Comparison of ENCODE assay signal across 8 cellular contexts in genomic region chr10:24724381-24725228, GRCh38. TPM values are rescaled to one million over a fixed set of nuclear protein-coding genes. Genes with fewer than 3 reads are reported as not detected.
DNase-seq lines count a peak whose midpoint lies in the region; ATAC-seq, FAIRE-seq and TF ChIP-seq lines count a peak whose summit lies in the region.

No MANE protein-coding gene starts in this region.

- H3K27me3 Mint-ChIP-seq in natural killer cell (ENCODE audit: low read depth in 2 of 2), result no peaks in the 10 kb centered on the region

- POLR2A ChIA-PET in RWPE1 (lab: Yijun Ruan, JAX; ENCODE audit: low non-redundant PET), result interaction anchor here (0.6 to 1.0 kb wide), 4 partner anchors 10 to 338 kb away, joined by 3 read pairs; no protein-coding TSS in a partner anchor

- H3K9me3 Mint-ChIP-seq in natural killer cell, result no peaks in the 10 kb centered on the region

- peak; percentile 88 to 94 (median 90) for ATAC-seq in natural killer cell

- peak overlapping the region; percentile 89 for H3K4me3 Mint-ChIP-seq in natural killer cell

- H3K27ac ChIP-seq in RWPE1, result peak overlapping the region; percentile 98

- peak; percentile 79 for FAIRE-seq in H54 (lab: Jason Lieb, UNC)

- peak; percentile 93 for TF ChIP-seq POLR2A in H54 (IDR thresholded peaks at IDR 0.05; ENCODE audit: low read depth, low read length)

- no peaks in the 10 kb centered on the region for H3K36me3 Mint-ChIP-seq in natural killer cell

- peak overlapping the region; percentile 75 to 88 for H3K27ac Mint-ChIP-seq in natural killer cell

- DNase-seq in ELF-1 (ENCODE audit: low read depth, low spot score) (peak; percentile 95), H54 (ENCODE audit: insufficient read length, low spot score) (peak; percentile 89), LoVo (ENCODE audit: low spot score) (peak; percentile 93), RWPE1 (ENCODE audit: low spot score) (peak; percentile 96), fibroblast of pulmonary artery (ENCODE audit: low read depth) (peak; percentile 98), natural killer cell (peak; percentile 95)
- DNase-seq in activated T-helper 9 cell treated with anti-CD3 and anti-CD28 coated beads, Interleukin-2, amount 50 U/mL, for 16 hours (ENCODE audit: low read depth), result peak; percentile 91
- DNase-seq in stimulated activated naive CD4-positive, alpha-beta T cell (lab: John Stamatoyannopoulos, UW), result peak; percentile 87 to 94 (median 92)

- peaks cover 24 to 32% of the 10 kb centered on the region in 2 donors for H3K4me1 Mint-ChIP-seq in natural killer cell

- CTCF ChIA-PET in RWPE1 (lab: Yijun Ruan, JAX), result interaction anchor here (0.7 to 1.0 kb wide), 2 partner anchors 82 to 102 kb away, joined by 3 read pairs; no protein-coding TSS in a partner anchor

- intact Hi-C loops in natural killer cell (cut with micrococcal nuclease), result loop anchor here (1.0 to 5.0 kb wide), 3 partner anchors 163 to 292 kb away; partner anchors contain the start of genes ENKUR, PRTFDC1 and THNSL1

- no peak for TF ChIP-seq CTCF in RWPE1 (conservative IDR thresholded peaks at IDR 0.05; ENCODE audit: low read depth)
- TF ChIP-seq CTCF in fibroblast of pulmonary artery (IDR thresholded peaks at IDR 0.05; ENCODE audit: low read length, missing control alignments), result no peak
- no peak for TF ChIP-seq CTCF in natural killer cell (IDR thresholded peaks at IDR 0.05)

- H3K4me3 ChIP-seq in fibroblast of pulmonary artery (replicated peaks; ENCODE audit: low read depth, low read length), result peak overlapping the region; percentile 85

RNA-seq across cellular contexts. Expression of gene ARHGAP21, which starts 0.9 kb away (rescaled TPM):
- 10 to 100 TPM; 30.9 to 45.8 (median 34.7) TPM for total RNA-seq in natural killer cell

Comparison
In these comparisons a context has a peak if more than half of its experiments do, and no peak if none do; other contexts are left out.
1. Peak in every context shown above with its lines: DNase-seq, ATAC-seq, H3K4me3 ChIP-seq and H3K27ac ChIP-seq.